In the genomic region with DNA sequence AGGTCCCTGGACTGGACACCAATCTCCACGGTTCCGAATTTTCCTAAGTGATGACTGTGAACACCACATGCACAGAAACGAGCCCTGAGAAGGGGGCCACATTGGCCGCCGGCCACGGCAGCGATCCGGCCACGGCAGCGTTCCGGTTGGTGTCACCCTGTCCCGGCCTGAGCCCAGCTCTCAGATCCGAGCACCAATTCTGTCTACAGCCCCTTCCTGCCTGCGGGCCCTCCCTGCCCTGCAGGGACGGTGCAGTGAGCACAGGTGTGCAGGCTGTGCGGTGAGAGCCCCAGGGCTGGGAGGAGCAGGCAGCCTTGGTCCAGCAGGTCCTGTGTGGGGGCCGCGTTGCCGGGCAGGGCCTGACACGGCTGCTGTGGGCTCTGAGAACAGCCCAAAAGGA, we compare ENCODE assay signal across 18 cellular contexts. TPM values are rescaled to one million over a fixed set of nuclear protein-coding genes. Genes with fewer than 3 reads are reported as not detected.
A peak's percentile ranks its signal among the peaks of the same experiment; 100 is the strongest.
DNase-seq lines count a peak whose midpoint lies in the region; ATAC-seq, FAIRE-seq and TF ChIP-seq lines count a peak whose summit lies in the region.
"Had no signal": no experiment of that assay in that cellular context is flagged by ENCODE, and none has a peak within 500 bp of the region (broad histone marks: within the 10 kb centered on the region; RNA-seq: fewer than 3 reads in every experiment).

No MANE protein-coding gene starts in this region.

- no peak overlapping the region for H2BK12ac ChIP-seq in trophoblast cell (ENCODE audit: low read length)

- WGBS in GM12878 (ENCODE audit: insufficient coverage, insufficient replicate concordance, low lambda C conversion rate, missing lambda C conversion rate), result 81% methylated on average over 20 of the region's 20 CpGs
- WGBS in trophoblast cell (ENCODE audit: extremely low coverage, insufficient coverage, insufficient read length), result no CpG with 5 or more reads among the region's 20 CpGs

- no peak overlapping the region for H2BK120ac ChIP-seq in trophoblast cell (ENCODE audit: insufficient read depth, low read length, poor library complexity)

- H3K9me3 ChIP-seq in BLaER1 (no peaks in the 10 kb centered on the region), Caco-2 (no peaks in the 10 kb centered on the region), GM12878 (replicated peaks; ENCODE audit: control insufficient read depth, insufficient read depth, low read length) (no peaks in the 10 kb centered on the region; the same call in 2 of the 3 replicates), trophoblast cell (ENCODE audit: insufficient read depth, low read depth, low read length) (peaks cover 3% of the 10 kb centered on the region)
- H3K9me3 ChIP-seq: BE2C had no signal

- TF ChIP-seq POLR2A in GM12878 (IDR thresholded peaks at IDR 0.05; ENCODE audit: low read depth, low read length), result peak; percentile 41; the same call in 1 of the 2 replicates

- no peaks in the 10 kb centered on the region for H3K79me1 ChIP-seq in trophoblast cell (ENCODE audit: low read length)

- no peak overlapping the region for H3K9ac ChIP-seq in BLaER1
- H3K9ac ChIP-seq in GM12878 (ENCODE audit: control insufficient read depth, insufficient read depth, low read length), result no peak overlapping the region
- H3K9ac ChIP-seq in trophoblast cell (ENCODE audit: low read length), result no peak overlapping the region

- no TSS peak for BruUV-seq in Caco-2 (replicated peaks; lab: Mats Ljungman, UMichigan)
- BruUV-seq in GM12878 (replicated peaks; lab: Mats Ljungman, UMichigan), result no TSS peak

- DNase-seq in Caco-2 (no peak), GM12878 (ENCODE audit: low read depth, low spot score) (no peak), trophoblast cell (peak; percentile 54 to 70), NCI-H2196 (lab: John Stamatoyannopoulos, UW; ENCODE audit: unreplicated experiment) (no peak), DMS79 (lab: John Stamatoyannopoulos, UW) (no peak)
- DNase-seq: BE2C; Calu3; CD8-positive, alpha-beta memory T cell; DMS 273 treated with DMSO at 0.1 percent for 48 hours; Karpas-422 had no signal

- no peak overlapping the region for H3K27ac ChIP-seq in BLaER1
- H3K27ac ChIP-seq in GM12878 (ENCODE audit: control insufficient read depth, insufficient read depth), result no peak overlapping the region
- H3K27ac ChIP-seq in trophoblast cell (ENCODE audit: low read depth, low read length), result no peak overlapping the region

- TF ChIP-seq RAD21 in GM12878 (IDR thresholded peaks at IDR 0.05; ENCODE audit: insufficient read depth, low read depth, low read length), result no peak

- no peak overlapping the region for H3K18ac ChIP-seq in trophoblast cell (ENCODE audit: low read length)

- no peak overlapping the region for H2AK5ac ChIP-seq in trophoblast cell (ENCODE audit: low read length)

- peak overlapping the region; percentile 31 for H3K27ac Mint-ChIP-seq in Caco-2 (ENCODE audit: unreplicated experiment)

- H4K91ac ChIP-seq in trophoblast cell (ENCODE audit: low read depth, low read length), result no peak overlapping the region

- CTCF ChIA-PET in Caco-2 (lab: Charles Lee), result no interaction called here
- CTCF ChIA-PET in GM12878 (lab: Yijun Ruan, JAX), result no interaction called here

- TF ChIP-seq EP300 in GM12878 (IDR thresholded peaks at IDR 0.05; ENCODE audit: borderline replicate concordance in 1 of 2, control insufficient read depth in 1 of 2, low read depth in 2 of 2, low read length in 2 of 2), result no peak

- H3K4me1 ChIP-seq in BLaER1 (peaks cover 83% of the 10 kb centered on the region), Caco-2 (peaks cover 10% of the 10 kb centered on the region; the same call in 1 of the 2 replicates), GM12878 (ENCODE audit: control insufficient read depth, insufficient read depth, low read length) (no peaks in the 10 kb centered on the region), trophoblast cell (ENCODE audit: control insufficient read depth in 1 of 2, insufficient read depth in 2 of 2, low read length in 2 of 2) (peaks cover 11 to 24% of the 10 kb centered on the region in 2 experiments)
- H3K4me1 ChIP-seq: BE2C had no signal

- in situ Hi-C loops in GM12878 (cut with MboI), result no loop called here

- H4K20me1 ChIP-seq in BLaER1 (peaks cover 79% of the 10 kb centered on the region), GM12878 (ENCODE audit: control insufficient read depth, insufficient read depth) (no peaks in the 10 kb centered on the region)

- no peak overlapping the region for H3K14ac ChIP-seq in trophoblast cell (ENCODE audit: low read length)

- H3K23ac ChIP-seq in trophoblast cell (ENCODE audit: low read length), result no peak overlapping the region

- SMC1A ChIA-PET in GM12878 (lab: Charles Lee; ENCODE audit: uncharacterized antibody, unreplicated experiment), result no interaction called here

- H3K4me2 ChIP-seq in BLaER1 (peak overlapping the region; percentile 92), GM12878 (ENCODE audit: control insufficient read depth, insufficient read depth) (no peak overlapping the region), trophoblast cell (ENCODE audit: low read length) (no peak overlapping the region)

- H3K9me3 Mint-ChIP-seq in Caco-2 (ENCODE audit: unreplicated experiment), result no peaks in the 10 kb centered on the region

- FAIRE-seq in GM12878 (lab: Jason Lieb, UNC), result no peak
- FAIRE-seq: A204.1, G401.6, GM12892, GM19239, H54, HTR-8/SVneo had no signal

- TF ChIP-seq CTCF in Caco-2 (IDR thresholded peaks at IDR 0.05; ENCODE audit: insufficient read depth in 1 of 2, low read depth in 1 of 2, low read length in 1 of 2, severe bottlenecking in 1 of 2, unreplicated experiment in 1 of 2), result no peak
- no peak for TF ChIP-seq CTCF in GM12878 (IDR thresholded peaks at IDR 0.05 in 2 of 3, conservative IDR thresholded peaks at IDR 0.05 in 1 of 3; ENCODE audit: control insufficient read depth in 2 of 3, extremely low read depth in 1 of 3, insufficient read depth in 1 of 3, low read depth in 3 of 3, low read length in 3 of 3)

- peaks cover 29% of the 10 kb centered on the region for H3K36me3 ChIP-seq in BLaER1
- no peaks in the 10 kb centered on the region for H3K36me3 ChIP-seq in Caco-2 (ENCODE audit: control insufficient read depth, insufficient read depth, low read length)
- H3K36me3 ChIP-seq in GM12878 (ENCODE audit: control insufficient read depth in 2 of 2, insufficient read depth in 2 of 2, low read length in 1 of 2), result peaks cover 0 to 4% of the 10 kb centered on the region in 2 experiments; a peak in 3 of 4 replicates
- H3K36me3 ChIP-seq in trophoblast cell (ENCODE audit: control insufficient read depth in 1 of 2, insufficient read depth in 2 of 2, low read length in 2 of 2), result peaks cover 9 to 16% of the 10 kb centered on the region in 2 experiments

- no peak overlapping the region for H3K4ac ChIP-seq in trophoblast cell (ENCODE audit: low read depth, low read length)

- H3K79me2 ChIP-seq in GM12878 (ENCODE audit: control insufficient read depth, insufficient read depth, low read length) (peaks cover 2% of the 10 kb centered on the region; the same call in 1 of the 2 replicates), trophoblast cell (ENCODE audit: control insufficient read depth, insufficient read depth, low read length, poor library complexity) (no peaks in the 10 kb centered on the region)

- H3K4me3 ChIP-seq in BLaER1, result no peak overlapping the region
- no peak overlapping the region for H3K4me3 ChIP-seq in Caco-2 (ENCODE audit: low read depth, low read length)
- no peak overlapping the region for H3K4me3 ChIP-seq in GM12878
- no peak overlapping the region for H3K4me3 ChIP-seq in trophoblast cell (ENCODE audit: low read depth, low read length)

- H2AFZ ChIP-seq in GM12878 (ENCODE audit: control insufficient read depth, low read depth, low read length) (no peak overlapping the region), trophoblast cell (ENCODE audit: insufficient read depth, low read length, poor library complexity) (no peak overlapping the region)

- H2BK5ac ChIP-seq in trophoblast cell (ENCODE audit: low read depth, low read length, poor library complexity), result no peak overlapping the region

- POLR2A ChIA-PET in Caco-2 (lab: Charles Lee), result no interaction called here
- POLR2A ChIA-PET in GM12878 (lab: Charles Lee), result no interaction called here

- peaks cover 19% of the 10 kb centered on the region for H3K36me3 Mint-ChIP-seq in Caco-2 (ENCODE audit: insufficient read depth, unreplicated experiment)

- no peak overlapping the region for H4K12ac ChIP-seq in trophoblast cell (ENCODE audit: low read depth, low read length)

- no peak for ATAC-seq in GM12878
- no peak for ATAC-seq in GM19397 (IDR thresholded peaks at IDR 0.05; ENCODE audit: unreplicated experiment)

- H3K27me3 Mint-ChIP-seq in Caco-2 (ENCODE audit: insufficient read depth, unreplicated experiment), result no peaks in the 10 kb centered on the region
- H3K27me3 Mint-ChIP-seq: CD8-positive, alpha-beta memory T cell had no signal

- no peaks in the 10 kb centered on the region for H3K4me1 Mint-ChIP-seq in Caco-2 (ENCODE audit: low read depth, unreplicated experiment)

- RAD21 ChIA-PET in GM12878 (lab: Charles Lee; ENCODE audit: unreplicated experiment), result no interaction called here

- intact Hi-C loops in Caco-2 (cut with micrococcal nuclease; ENCODE audit: unreplicated experiment) (no loop called here), GM12878 (cut with micrococcal nuclease; ENCODE audit: unreplicated experiment) (no loop called here)

- no peak overlapping the region for H4K8ac ChIP-seq in trophoblast cell (ENCODE audit: low read depth, low read length)

- no peak overlapping the region for H3K4me3 Mint-ChIP-seq in Caco-2 (ENCODE audit: unreplicated experiment)

- no peaks in the 10 kb centered on the region for H3K27me3 ChIP-seq in BLaER1
- no peaks in the 10 kb centered on the region for H3K27me3 ChIP-seq in Caco-2 (replicated peaks; ENCODE audit: control insufficient read depth, insufficient read depth, low read length)
- H3K27me3 ChIP-seq in GM12878 (replicated peaks in 1 of 2; ENCODE audit: control insufficient read depth in 2 of 2, insufficient read depth in 2 of 2, low read length in 1 of 2), result no peaks in the 10 kb centered on the region
- H3K27me3 ChIP-seq in trophoblast cell (ENCODE audit: insufficient read depth, low read length), result no peaks in the 10 kb centered on the region
- H3K27me3 ChIP-seq: BE2C had no signal

RNA-seq across cellular contexts. Expression of gene GPR146, which starts 29.7 kb away (rescaled TPM):
- total RNA-seq in Caco-2 (2022), result 1.8 and 3.0 TPM in 2 replicates
- total RNA-seq in GM12878 (2013; cell fraction: nucleolus; rRNA removed), result 30.0 and 31.5 TPM in 2 replicates
- total RNA-seq in GM12878 (2014; rRNA removed), result 0.65 and 0.68 TPM in 2 replicates
- total RNA-seq in GM12878 (2014; rRNA removed; fragmentation: Illumina TruSeq; extraction: Trizol), result 0.36 and 0.92 TPM in 2 replicates
- 0.51 and 1.1 TPM in 2 replicates for total RNA-seq in GM12878 (2021)
- 3.5 TPM for polyA plus RNA-seq in GM12878 (2011; ENCODE audit: low read depth)
- polyA plus RNA-seq in GM12878 (2011; rRNA removed), result 9.0 and 12.0 TPM in 2 replicates
- 12.9 and 14.2 TPM in 2 replicates for polyA plus RNA-seq in GM12878 (2011; cell fraction: cytosol; rRNA removed)
- 18.1 and 26.9 TPM in 2 replicates for polyA plus RNA-seq in GM12878 (2011; cell fraction: nucleus; rRNA removed)
- polyA plus RNA-seq in GM12878 (2012), result 5.0 and 11.4 TPM in 2 replicates
- polyA plus RNA-seq in GM12878 (2014; fragmentation: Illumina TruSeq; extraction: Trizol), result 0.19 TPM in 1 of 2 replicates, not detected in the other
- polyA plus RNA-seq in GM12878 (2014; fragmentation: Nextera tagmentation; extraction: Ambion mirVana), result not detected
- polyA plus RNA-seq in GM12878 (2014; rRNA removed), result 0.50 and 0.80 TPM in 2 replicates
- polyA plus RNA-seq in GM12878 (2016; fragmentation: Nextera tagmentation; extraction: Ambion mirVana), result 1 to 10 TPM in 1 of 2 experiments, under 1 TPM in 1; 0.56 to 1.0 TPM
- 11.6 and 21.0 TPM in 2 replicates for polyA minus RNA-seq in GM12878 (2011; rRNA and poly(A)+ RNA removed)
- 2.2 and 3.7 TPM in 2 replicates for polyA minus RNA-seq in GM12878 (2011; cell fraction: cytosol; rRNA and poly(A)+ RNA removed)
- 6.0 and 13.7 TPM in 2 replicates for polyA minus RNA-seq in GM12878 (2011; cell fraction: nucleus; rRNA and poly(A)+ RNA removed)
- polyA plus RNA-seq in trophoblast cell (2013), result 5.6 and 6.0 TPM in 2 replicates

RNA-seq across cellular contexts. Expression of gene CYP2W1, which starts 31.7 kb away (rescaled TPM):
- total RNA-seq in Caco-2 (2022), result 24.0 and 25.1 TPM in 2 replicates
- not detected in 2 replicates for total RNA-seq in GM12878 (2013; cell fraction: nucleolus; rRNA removed)
- total RNA-seq in GM12878 (2014; rRNA removed), result not detected in 2 replicates
- not detected in 2 replicates for total RNA-seq in GM12878 (2014; rRNA removed; fragmentation: Illumina TruSeq; extraction: Trizol)
- not detected in 2 replicates for total RNA-seq in GM12878 (2021)
- polyA plus RNA-seq in GM12878 (2011; ENCODE audit: low read depth), result not detected
- not detected in 2 replicates for polyA plus RNA-seq in GM12878 (2011; rRNA removed)
- not detected in 2 replicates for polyA plus RNA-seq in GM12878 (2011; cell fraction: cytosol; rRNA removed)
- 0.04 and 0.07 TPM in 2 replicates for polyA plus RNA-seq in GM12878 (2011; cell fraction: nucleus; rRNA removed)
- not detected in 2 replicates for polyA plus RNA-seq in GM12878 (2012)
- polyA plus RNA-seq in GM12878 (2014; fragmentation: Illumina TruSeq; extraction: Trizol), result not detected in 2 replicates
- not detected for polyA plus RNA-seq in GM12878 (2014; fragmentation: Nextera tagmentation; extraction: Ambion mirVana)
- not detected in 2 replicates for polyA plus RNA-seq in GM12878 (2014; rRNA removed)
- not detected for polyA plus RNA-seq in GM12878 (2016; fragmentation: Nextera tagmentation; extraction: Ambion mirVana)
- not detected in 2 replicates for polyA minus RNA-seq in GM12878 (2011; rRNA and poly(A)+ RNA removed)
- not detected in 2 replicates for polyA minus RNA-seq in GM12878 (2011; cell fraction: cytosol; rRNA and poly(A)+ RNA removed)
- not detected in 2 replicates for polyA minus RNA-seq in GM12878 (2011; cell fraction: nucleus; rRNA and poly(A)+ RNA removed)
- 0.01 TPM in 1 of 2 replicates, not detected in the other for polyA plus RNA-seq in trophoblast cell (2013)
- total RNA-seq: CD8-positive, alpha-beta memory T cell had no signal
- polyA plus RNA-seq: CD8-positive, alpha-beta memory T cell had no signal

RNA-seq across cellular contexts. Expression of gene COX19, which starts 39.3 kb away (rescaled TPM):
- 24.8 and 25.6 TPM in 2 replicates for total RNA-seq in Caco-2 (2022)
- 117 and 121 TPM in 2 replicates for total RNA-seq in GM12878 (2013; cell fraction: nucleolus; rRNA removed)
- total RNA-seq in GM12878 (2014; rRNA removed), result 10.2 and 12.5 TPM in 2 replicates
- 9.5 and 11.4 TPM in 2 replicates for total RNA-seq in GM12878 (2014; rRNA removed; fragmentation: Illumina TruSeq; extraction: Trizol)
- total RNA-seq in GM12878 (2021), result 8.6 and 9.0 TPM in 2 replicates
- polyA plus RNA-seq in GM12878 (2011; ENCODE audit: low read depth), result 4.5 TPM
- 15.9 and 17.0 TPM in 2 replicates for polyA plus RNA-seq in GM12878 (2011; rRNA removed)
- 10.8 and 11.2 TPM in 2 replicates for polyA plus RNA-seq in GM12878 (2011; cell fraction: cytosol; rRNA removed)
- 22.4 and 24.8 TPM in 2 replicates for polyA plus RNA-seq in GM12878 (2011; cell fraction: nucleus; rRNA removed)
- polyA plus RNA-seq in GM12878 (2012), result 6.9 and 7.6 TPM in 2 replicates
- 7.0 and 12.4 TPM in 2 replicates for polyA plus RNA-seq in GM12878 (2014; fragmentation: Illumina TruSeq; extraction: Trizol)
- polyA plus RNA-seq in GM12878 (2014; fragmentation: Nextera tagmentation; extraction: Ambion mirVana), result 1 to 10 TPM; 3.7 to 6.6 TPM
- 8.9 and 10.2 TPM in 2 replicates for polyA plus RNA-seq in GM12878 (2014; rRNA removed)
- 10 to 100 TPM; 15.0 to 17.9 TPM for polyA plus RNA-seq in GM12878 (2016; fragmentation: Nextera tagmentation; extraction: Ambion mirVana)
- 11.1 and 20.0 TPM in 2 replicates for polyA minus RNA-seq in GM12878 (2011; rRNA and poly(A)+ RNA removed)
- 2.1 and 2.7 TPM in 2 replicates for polyA minus RNA-seq in GM12878 (2011; cell fraction: cytosol; rRNA and poly(A)+ RNA removed)
- polyA minus RNA-seq in GM12878 (2011; cell fraction: nucleus; rRNA and poly(A)+ RNA removed), result 11.1 and 16.1 TPM in 2 replicates
- polyA plus RNA-seq in trophoblast cell (2013), result 8.3 and 8.4 TPM in 2 replicates

Comparison
In these comparisons a context has a peak if more than half of its experiments do, and no peak if none do; other contexts are left out.
1. DNase-seq: peak in trophoblast cell (2 of 2); none in Caco-2 (0 of 2), GM12878 (single experiment), NCI-H2196 (single experiment) and DMS79 (single experiment).
2. RNA of gene CYP2W1, which starts 31.7 kb away (total RNA-seq): 24.0 to 25.1 TPM in Caco-2; not detected in GM12878; every median in the first group is over 10 times any median in the second.